In genomic region chr5:114467729-114468128, GRCh38 we compare ENCODE assay signal across 18 cellular contexts.
DNase-seq lines count a peak whose midpoint lies in the region; ATAC-seq and TF ChIP-seq lines count a peak whose summit lies in the region.
"Had no signal": no experiment of that assay in that cellular context is flagged by ENCODE, and none has a peak within 500 bp of the region (broad histone marks: within the 10 kb centered on the region; RNA-seq: fewer than 3 reads in every experiment).

No MANE protein-coding gene starts in this region.

- H3T11ph ChIP-seq in H9 (ENCODE audit: low read length): no peak overlapping the region

- no peaks in the 10 kb centered on the region for H4K20me1 ChIP-seq in H9 (ENCODE audit: control insufficient read depth, insufficient read depth, insufficient read length)

- H3K4me1 ChIP-seq in H9 (ENCODE audit: insufficient read depth, low read length): 0 out of 2 replicates have a peak, but pooled peaks cover 3% of the 10 kb centered on the region

- no peak overlapping the region for H3K56ac ChIP-seq in H9 (ENCODE audit: insufficient read length, low read depth, low read length)

- H3K9ac ChIP-seq in H9 (ENCODE audit: extremely low read depth, insufficient read length, low read length): no peak overlapping the region

- no peaks in the 10 kb centered on the region for H3K23me2 ChIP-seq in H9 (ENCODE audit: insufficient read length, low read depth, low read length, poor library complexity, severe bottlenecking)

- H3K4me3 Mint-ChIP-seq in H9: no peak overlapping the region
- no peak overlapping the region for H3K4me3 Mint-ChIP-seq in progenitor cell of endocrine pancreas (ENCODE audit: low read depth)
- H3K4me3 Mint-ChIP-seq: activated CD4-positive, alpha-beta memory T cell treated with anti-CD3 and anti-CD28 coated beads for 36 hours; activated naive CD4-positive, alpha-beta T cell treated with anti-CD3 and anti-CD28 coated beads, Interleukin-2, amount 50 U/mL, for 24 hours; dendritic cell treated with granulocyte-macrophage colony-stimulating factor and Interleukin-4, amounts not matched to agents 40 ng/mL and 50 ng/mL, for 4 days; naive thymus-derived CD8-positive, alpha-beta T cell had no signal

- WGBS in H9 (ENCODE audit: extremely low coverage, insufficient read length, low lambda C conversion rate): no CpG with 5 or more reads among the region's 3 CpGs
- 53 to 64% methylated on average over 3 of the region's 3 CpGs for WGBS in lower leg skin, 2 donors

- no peak overlapping the region for H3K23ac ChIP-seq in H9 (ENCODE audit: insufficient read length, low read depth, low read length)

- no peak overlapping the region for H2BK15ac ChIP-seq in H9 (ENCODE audit: low read depth, low read length)

- H4K5ac ChIP-seq in H9 (ENCODE audit: insufficient read length, low read depth, low read length): no peak overlapping the region

- H3K4me1 Mint-ChIP-seq in H9: no peaks in the 10 kb centered on the region; a peak in 3 of 4 replicates
- no peaks in the 10 kb centered on the region for H3K4me1 Mint-ChIP-seq in progenitor cell of endocrine pancreas (ENCODE audit: low read depth)
- H3K4me1 Mint-ChIP-seq: activated naive CD4-positive, alpha-beta T cell treated with anti-CD3 and anti-CD28 coated beads, Interleukin-2, amount 50 U/mL, for 24 hours; naive thymus-derived CD8-positive, alpha-beta T cell had no signal

- H3K9me3 ChIP-seq in H9 (ENCODE audit: control insufficient read depth, low read depth, low read length): no peaks in the 10 kb centered on the region

- no peak overlapping the region for H3K27ac ChIP-seq in H9 (ENCODE audit: insufficient read length, low read depth, low read length)
- H3K27ac ChIP-seq: epithelial cell of prostate, SK-N-MC had no signal

- H3K27me3 Mint-ChIP-seq in H9 (ENCODE audit: low read depth): no peaks in the 10 kb centered on the region
- H3K27me3 Mint-ChIP-seq in progenitor cell of endocrine pancreas: no peaks in the 10 kb centered on the region
- H3K27me3 Mint-ChIP-seq: activated CD4-positive, alpha-beta memory T cell treated with anti-CD3 and anti-CD28 coated beads for 36 hours; dendritic cell treated with granulocyte-macrophage colony-stimulating factor and Interleukin-4, amounts not matched to agents 40 ng/mL and 50 ng/mL, for 4 days had no signal

- no peak overlapping the region for H2BK5ac ChIP-seq in H9 (ENCODE audit: insufficient read length, low read length)

- H3K27ac Mint-ChIP-seq in H9: peak overlapping the region in 2 of 3 experiments; percentile 10 to 80; a peak in 2 of 7 replicates
- H3K27ac Mint-ChIP-seq in progenitor cell of endocrine pancreas: peak overlapping the region; percentile 67
- H3K27ac Mint-ChIP-seq: activated CD4-positive, alpha-beta memory T cell treated with anti-CD3 and anti-CD28 coated beads for 36 hours; activated naive CD4-positive, alpha-beta T cell treated with anti-CD3 and anti-CD28 coated beads, Interleukin-2, amount 50 U/mL, for 24 hours; dendritic cell treated with granulocyte-macrophage colony-stimulating factor and Interleukin-4, amounts not matched to agents 40 ng/mL and 50 ng/mL, for 4 days; naive thymus-derived CD8-positive, alpha-beta T cell had no signal

- no peak overlapping the region for H2AFZ ChIP-seq in H9 (ENCODE audit: low read length)

- DNase-seq in H9: no peak
- DNase-seq in NCI-H226: peak; percentile 28
- peak; percentile 21 for DNase-seq in amniotic epithelial cell (ENCODE audit: low read depth)
- no peak for DNase-seq in progenitor cell of endocrine pancreas (ENCODE audit: low spot score, unreplicated experiment)
- DNase-seq in lower leg skin (ENCODE audit: low spot score in 2 of 2): no peak
- DNase-seq in GM13977 (ENCODE audit: low spot score): no peak
- DNase-seq: activated CD4-positive, alpha-beta memory T cell treated with anti-CD3 and anti-CD28 coated beads for 36 hours; activated T-cell treated with anti-CD3 and anti-CD28 coated beads, Interleukin-2, amount 50 U/mL, for 1 hour; GOT3; naive thymus-derived CD8-positive, alpha-beta T cell; NCI-H146; NCI-H2227 treated with DMSO at 0.1 percent for 48 hours; small intestine had no signal

- H2BK120ac ChIP-seq in H9 (ENCODE audit: low read depth, low read length, poor library complexity, severe bottlenecking): no peak overlapping the region

- no peaks in the 10 kb centered on the region for H3K79me1 ChIP-seq in H9 (ENCODE audit: insufficient read depth, low read depth, low read length, poor library complexity, severe bottlenecking)

- H3K27me3 ChIP-seq in H9 (ENCODE audit: insufficient read depth, low read length): no peaks in the 10 kb centered on the region

- H4K91ac ChIP-seq in H9 (ENCODE audit: insufficient read length, low read depth, low read length): no peak overlapping the region

- intact Hi-C loops in lower leg skin (cut with DNase I; ENCODE audit: low total_unique reads): no loop called here

- H3K4ac ChIP-seq in H9 (ENCODE audit: low read depth, low read length): no peak overlapping the region

- no peak for TF ChIP-seq POLR2A in lower leg skin (IDR thresholded peaks at IDR 0.05)

- no peak overlapping the region for H3K18ac ChIP-seq in H9 (ENCODE audit: insufficient read length, low read depth, low read length)

- TF ChIP-seq CTCF in H9 (conservative IDR thresholded peaks at IDR 0.05) (no peak), progenitor cell of endocrine pancreas (IDR thresholded peaks at IDR 0.05; ENCODE audit: unreplicated experiment) (no peak), lower leg skin (IDR thresholded peaks at IDR 0.05) (no peak), GM13977 (IDR thresholded peaks at IDR 0.05; ENCODE audit: extremely low read depth, insufficient read depth, missing control alignments) (no peak)

- H4K8ac ChIP-seq in H9 (replicated peaks; ENCODE audit: insufficient read length, low read depth, low read length): no peak overlapping the region

- peaks cover 7 to 20% (median 11%) of the 10 kb centered on the region in 3 experiments; a peak in 6 of 7 replicates for H3K36me3 Mint-ChIP-seq in H9 (ENCODE audit: insufficient read depth in 1 of 3, low read depth in 3 of 3)
- no peaks in the 10 kb centered on the region for H3K36me3 Mint-ChIP-seq in progenitor cell of endocrine pancreas (ENCODE audit: insufficient read depth)
- H3K36me3 Mint-ChIP-seq: activated CD4-positive, alpha-beta memory T cell treated with anti-CD3 and anti-CD28 coated beads for 36 hours; activated naive CD4-positive, alpha-beta T cell treated with anti-CD3 and anti-CD28 coated beads, Interleukin-2, amount 50 U/mL, for 24 hours; naive thymus-derived CD8-positive, alpha-beta T cell had no signal

- in situ Hi-C loops in GM13977 (cut with MboI; ENCODE audit: low pct_unique_long_range_greater_than_20kb, low sequenced_read_pairs, unreplicated experiment): loop anchor here (25.0 kb wide), 1 partner anchor 780 kb away; no protein-coding TSS in a partner anchor

- H3K79me2 ChIP-seq in H9 (ENCODE audit: insufficient read depth, low read length): no peaks in the 10 kb centered on the region

- H3K14ac ChIP-seq in H9 (ENCODE audit: insufficient read depth, low read length): no peak overlapping the region

- no peaks in the 10 kb centered on the region for H3K9me3 Mint-ChIP-seq in H9
- no peaks in the 10 kb centered on the region for H3K9me3 Mint-ChIP-seq in progenitor cell of endocrine pancreas (ENCODE audit: low read depth)
- H3K9me3 Mint-ChIP-seq: activated CD4-positive, alpha-beta memory T cell treated with anti-CD3 and anti-CD28 coated beads for 36 hours; activated naive CD4-positive, alpha-beta T cell treated with anti-CD3 and anti-CD28 coated beads, Interleukin-2, amount 50 U/mL, for 24 hours; dendritic cell treated with granulocyte-macrophage colony-stimulating factor and Interleukin-4, amounts not matched to agents 40 ng/mL and 50 ng/mL, for 4 days had no signal

- H2BK20ac ChIP-seq in H9 (ENCODE audit: low read depth, low read length, poor library complexity, severe bottlenecking): no peak overlapping the region

- no peak overlapping the region for H3K4me3 ChIP-seq in lower leg skin (ENCODE audit: low read depth, poor library complexity, severe bottlenecking)
- H3K4me3 ChIP-seq: SK-N-MC had no signal

- ATAC-seq in GM19328 (IDR thresholded peaks at IDR 0.05; ENCODE audit: unreplicated experiment): no peak
- ATAC-seq: naive thymus-derived CD8-positive, alpha-beta T cell had no signal

- no peak overlapping the region for H2AK5ac ChIP-seq in H9 (ENCODE audit: insufficient read length, low read length)

- H2BK12ac ChIP-seq in H9 (ENCODE audit: insufficient read length, low read depth, low read length): no peak overlapping the region

- H3K4me2 ChIP-seq in H9 (ENCODE audit: insufficient read depth, insufficient read length, low read length): no peak overlapping the region

Comparison
In these comparisons a context has a peak if more than half of its experiments do, and no peak if none do; other contexts are left out.
1. DNase-seq: peak in NCI-H226 (single experiment) and amniotic epithelial cell (single experiment); none in H9 (single experiment), progenitor cell of endocrine pancreas (single experiment), lower leg skin (0 of 2) and GM13977 (single experiment).